ENCODE assay signal across 8 cellular contexts in the genomic region with DNA sequence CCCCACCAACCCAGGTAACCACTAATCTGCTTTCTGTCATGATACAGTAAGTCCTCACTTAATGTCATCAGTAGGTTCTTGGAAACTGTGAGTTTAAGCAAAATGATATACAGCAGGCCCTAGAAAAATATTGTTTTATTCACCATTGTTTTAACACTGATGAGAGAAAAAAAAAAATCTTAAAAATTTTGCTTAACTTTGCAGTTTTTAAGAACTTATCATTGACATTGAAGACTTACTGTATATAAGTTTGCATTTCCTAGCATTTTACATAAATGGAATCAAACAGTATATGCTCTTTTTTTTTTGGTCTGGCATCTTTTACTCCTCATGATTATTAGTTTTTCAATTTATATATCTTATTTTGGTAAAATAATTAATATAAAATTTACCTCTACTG.
"Had no signal": no experiment of that assay in that cellular context is flagged by ENCODE, and none has a peak within 500 bp of the region (broad histone marks: within the 10 kb centered on the region; RNA-seq: fewer than 3 reads in every experiment).

No MANE protein-coding gene starts in this region.

- H3K4me3 ChIP-seq: GM23338 had no signal

- DNase-seq: H9, HCEC 1CT, IMR-90, KBM-7 had no signal

- ATAC-seq: GM23338 had no signal

- H3K4me2 ChIP-seq: GM23338 had no signal

- H3K4me3 Mint-ChIP-seq: GM23338, H9 had no signal

- H3K27ac Mint-ChIP-seq: GM23338, H9 had no signal

- H3K9me3 Mint-ChIP-seq: GM23338, H9 had no signal

- FAIRE-seq: H1, H54, HTR-8/SVneo had no signal

- H2AFZ ChIP-seq: GM23338 had no signal
